Comparison of ENCODE assay signal across 8 cellular contexts in genomic region chr7:131011437-131011752, GRCh38.
DNase-seq lines count a peak whose midpoint lies in the region; ATAC-seq lines count a peak whose summit lies in the region.

No MANE protein-coding gene starts in this region.

- CTCF ChIA-PET in activated CD4-positive, alpha-beta T cell treated with anti-CD3 and anti-CD28 coated beads, Interleukin-2, amount 10 ng/mL, durations not matched to agents 7 days and 5 days (lab: Charles Lee): interaction anchor here (0.7 to 1.9 kb wide), 5 partner anchors 9 to 259 kb away, joined by 3 to 6 read pairs (median 3); no protein-coding TSS in a partner anchor
- CTCF ChIA-PET in activated CD4-positive, alpha-beta memory T cell treated with anti-CD3 and anti-CD28 coated beads, Interleukin-2, amount 10 ng/mL, durations not matched to agents 7 days and 5 days (lab: Charles Lee): interaction anchor here (0.7 to 2.1 kb wide), 7 partner anchors 13 to 72 kb away, joined by 3 to 8 read pairs (median 3); no protein-coding TSS in a partner anchor

- H3K4me3 ChIP-seq in right cardiac atrium (ENCODE audit: low read length): no peak overlapping the region

- intact Hi-C loops in right cardiac atrium (cut with DNase I): loop anchor here in 1 of 4 donors (10.0 kb wide), 1 partner anchor 117 kb away; no protein-coding TSS in a partner anchor

- H3K27ac ChIP-seq in right cardiac atrium (ENCODE audit: low read length): peak overlapping the region; percentile 15
- H3K27ac ChIP-seq in substantia nigra (ENCODE audit: low read depth, low read length, poor library complexity, severe bottlenecking): no peak overlapping the region

- no peaks in the 10 kb centered on the region for H3K27me3 ChIP-seq in right cardiac atrium (ENCODE audit: control insufficient read depth, insufficient read depth)

- H3K27ac Mint-ChIP-seq in activated CD4-positive, alpha-beta T cell treated with anti-CD3 and anti-CD28 coated beads, Interleukin-2, amount 10 ng/mL, durations not matched to agents 7 days and 5 days: peak overlapping the region; percentile 85
- H3K27ac Mint-ChIP-seq in activated CD4-positive, alpha-beta memory T cell treated with anti-CD3 and anti-CD28 coated beads, Interleukin-2, amount 10 ng/mL, durations not matched to agents 7 days and 5 days: peak overlapping the region; percentile 81

- POLR2A ChIA-PET in activated CD4-positive, alpha-beta T cell treated with anti-CD3 and anti-CD28 coated beads, Interleukin-2, amount 10 ng/mL, durations not matched to agents 7 days and 5 days (lab: Charles Lee): interaction anchor here (0.6 kb wide), 1 partner anchor 407 kb away, joined by 5 read pairs; no protein-coding TSS in a partner anchor
- POLR2A ChIA-PET in activated CD4-positive, alpha-beta memory T cell treated with anti-CD3 and anti-CD28 coated beads, Interleukin-2, amount 10 ng/mL, durations not matched to agents 7 days and 5 days (lab: Charles Lee): interaction anchor here (0.6 to 9.1 kb wide), 14 partner anchors 10 to 116 kb away, joined by 3 to 127 read pairs (median 6); no protein-coding TSS in a partner anchor

- H3K9me3 ChIP-seq in right cardiac atrium (ENCODE audit: control insufficient read depth, low read length): no peaks in the 10 kb centered on the region

- no peaks in the 10 kb centered on the region for H3K27me3 Mint-ChIP-seq in activated CD4-positive, alpha-beta T cell treated with anti-CD3 and anti-CD28 coated beads, Interleukin-2, amount 10 ng/mL, durations not matched to agents 7 days and 5 days
- H3K27me3 Mint-ChIP-seq in activated CD4-positive, alpha-beta memory T cell treated with anti-CD3 and anti-CD28 coated beads, Interleukin-2, amount 10 ng/mL, durations not matched to agents 7 days and 5 days: no peaks in the 10 kb centered on the region

- peak; percentile 35 to 47 for ATAC-seq in right cardiac atrium

- no peaks in the 10 kb centered on the region for H3K9me3 Mint-ChIP-seq in activated CD4-positive, alpha-beta T cell treated with anti-CD3 and anti-CD28 coated beads, Interleukin-2, amount 10 ng/mL, durations not matched to agents 7 days and 5 days
- no peaks in the 10 kb centered on the region for H3K9me3 Mint-ChIP-seq in activated CD4-positive, alpha-beta memory T cell treated with anti-CD3 and anti-CD28 coated beads, Interleukin-2, amount 10 ng/mL, durations not matched to agents 7 days and 5 days

- H3K4me1 Mint-ChIP-seq in activated CD4-positive, alpha-beta T cell treated with anti-CD3 and anti-CD28 coated beads, Interleukin-2, amount 10 ng/mL, durations not matched to agents 7 days and 5 days: peaks cover 78% of the 10 kb centered on the region
- peaks cover 83% of the 10 kb centered on the region for H3K4me1 Mint-ChIP-seq in activated CD4-positive, alpha-beta memory T cell treated with anti-CD3 and anti-CD28 coated beads, Interleukin-2, amount 10 ng/mL, durations not matched to agents 7 days and 5 days

- H3K4me1 ChIP-seq in right cardiac atrium (ENCODE audit: control insufficient read depth, insufficient read depth, low read length): peaks cover 23% of the 10 kb centered on the region

- DNase-seq in activated CD4-positive, alpha-beta T cell treated with anti-CD3 and anti-CD28 coated beads, Interleukin-2, amount 10 ng/mL, durations not matched to agents 7 days and 5 days: no peak
- DNase-seq in activated CD4-positive, alpha-beta T cell treated with anti-CD3 and anti-CD28 coated beads, Interleukin-2, amount 50 U/mL, for 1 hour: no peak
- no peak for DNase-seq in activated CD4-positive, alpha-beta memory T cell treated with anti-CD3 and anti-CD28 coated beads, Interleukin-2, amount 10 ng/mL, durations not matched to agents 7 days and 5 days
- DNase-seq in right cardiac atrium (peak; percentile 39 to 70 (median 65)), substantia nigra (lab: John Stamatoyannopoulos, UW) (peak in 34 of 49 donors; percentile 23 to 80 (median 51)), HuH-7.5 (ENCODE audit: low spot score) (no peak), middle frontal gyrus (ENCODE audit: extremely low spot score, low spot score) (no peak), activated gamma-delta T cell treated with Interleukin-2 at 50 U/mL for 16 hours (no peak)

- H3K4me3 Mint-ChIP-seq in activated CD4-positive, alpha-beta T cell treated with anti-CD3 and anti-CD28 coated beads, Interleukin-2, amount 10 ng/mL, durations not matched to agents 7 days and 5 days: peak overlapping the region; percentile 54
- peak overlapping the region; percentile 57 for H3K4me3 Mint-ChIP-seq in activated CD4-positive, alpha-beta memory T cell treated with anti-CD3 and anti-CD28 coated beads, Interleukin-2, amount 10 ng/mL, durations not matched to agents 7 days and 5 days

- 50% methylated on average over 4 of the region's 4 CpGs for WGBS in right cardiac atrium

- peaks cover 6% of the 10 kb centered on the region for H3K36me3 Mint-ChIP-seq in activated CD4-positive, alpha-beta T cell treated with anti-CD3 and anti-CD28 coated beads, Interleukin-2, amount 10 ng/mL, durations not matched to agents 7 days and 5 days (ENCODE audit: low read depth)
- H3K36me3 Mint-ChIP-seq in activated CD4-positive, alpha-beta memory T cell treated with anti-CD3 and anti-CD28 coated beads, Interleukin-2, amount 10 ng/mL, durations not matched to agents 7 days and 5 days (ENCODE audit: low read depth): peaks cover 22% of the 10 kb centered on the region

Comparison
In these comparisons a context has a peak if more than half of its experiments do, and no peak if none do; other contexts are left out.
1. DNase-seq: peak in right cardiac atrium (3 of 3) and substantia nigra (34 of 49); none in activated CD4-positive, alpha-beta T cell treated with anti-CD3 and anti-CD28 coated beads, Interleukin-2, amount 10 ng/mL, durations not matched to agents 7 days and 5 days (single experiment), activated CD4-positive, alpha-beta T cell treated with anti-CD3 and anti-CD28 coated beads, Interleukin-2, amount 50 U/mL, for 1 hour (single experiment), activated CD4-positive, alpha-beta memory T cell treated with anti-CD3 and anti-CD28 coated beads, Interleukin-2, amount 10 ng/mL, durations not matched to agents 7 days and 5 days (single experiment), HuH-7.5 (single experiment), middle frontal gyrus (single experiment) and activated gamma-delta T cell treated with Interleukin-2 at 50 U/mL for 16 hours (single experiment).